37 cellular contexts compared by ENCODE assay signal in genomic region chr2:190827720-190828119, GRCh38.
"Had no signal": no experiment of that assay in that cellular context is flagged by ENCODE, and none has a peak within 500 bp of the region (broad histone marks: within the 10 kb centered on the region; RNA-seq: fewer than 3 reads in every experiment).

No MANE protein-coding gene starts in this region.

- H3K27ac ChIP-seq: ascending aorta, cardiac muscle cell, VCaP had no signal

- H3K9me3 Mint-ChIP-seq: activated B cell treated with CpG ODN at 0.5 μM for 24 hours; activated CD4-positive, alpha-beta memory T cell treated with anti-CD3 and anti-CD28 coated beads for 36 hours; activated CD4-positive, alpha-beta T cell treated with anti-CD3 and anti-CD28 coated beads, Interleukin-2, amount 10 ng/mL, durations not matched to agents 24 days and 14 days; activated CD8-positive, alpha-beta T cell treated with anti-CD3 and anti-CD28 coated beads for 36 hours; activated naive CD4-positive, alpha-beta T cell treated with anti-CD3 and anti-CD28 coated beads, Interleukin-2, amount 10 ng/mL, durations not matched to agents 7 days and 5 days; activated naive CD4-positive, alpha-beta T cell treated with anti-CD3 and anti-CD28 coated beads, Interleukin-2, amount 50 U/mL, for 24 hours; activated naive CD8-positive, alpha-beta T cell treated with anti-CD3 and anti-CD28 coated beads, Interleukin-2, amount 50 U/mL, for 24 hours; activated T-cell treated with anti-CD3 and anti-CD28 coated beads, Interleukin-2, amount 50 U/mL, for 4 hours; activated T-helper 17 cell treated with anti-CD3 and anti-CD28 coated beads, Interleukin-2, amount 50 U/mL, for 72 hours; brain; central memory CD8-positive, alpha-beta T cell; T-helper 2 cell treated with Interferon-gamma antibody and Interleukin-4, amounts not matched to agents 5 μg/mL and 100 μg/mL, for 36 hours had no signal

- H3K27ac Mint-ChIP-seq: activated B cell treated with CpG ODN at 0.5 μM for 24 hours; activated CD4-positive, alpha-beta memory T cell treated with anti-CD3 and anti-CD28 coated beads for 36 hours; activated CD4-positive, alpha-beta T cell treated with anti-CD3 and anti-CD28 coated beads, Interleukin-2, amount 10 ng/mL, durations not matched to agents 24 days and 14 days; activated CD8-positive, alpha-beta T cell treated with anti-CD3 and anti-CD28 coated beads for 36 hours; activated naive CD4-positive, alpha-beta T cell treated with anti-CD3 and anti-CD28 coated beads, Interleukin-2, amount 10 ng/mL, durations not matched to agents 7 days and 5 days; activated naive CD4-positive, alpha-beta T cell treated with anti-CD3 and anti-CD28 coated beads, Interleukin-2, amount 50 U/mL, for 24 hours; activated naive CD8-positive, alpha-beta T cell; activated naive CD8-positive, alpha-beta T cell treated with anti-CD3 and anti-CD28 coated beads, Interleukin-2, amount 10 ng/mL, durations not matched to agents 7 days and 5 days; activated naive CD8-positive, alpha-beta T cell treated with anti-CD3 and anti-CD28 coated beads, Interleukin-2, amount 50 U/mL, for 24 hours; activated T-cell treated with anti-CD3 and anti-CD28 coated beads, Interleukin-2, amount 50 U/mL, for 72 hours; activated T-helper 1 cell treated with anti-CD3 and anti-CD28 coated beads, Interleukin-12 subunit alpha, Interleukin-12 subunit beta, Interleukin-2, Interleukin-4 antibody, amounts not matched to agents 30 ng/mL and 10 ng/mL and 1 ng/mL, durations not matched to agents 14 hours and 24 hours and 36 hours; activated T-helper 17 cell treated with anti-CD3 and anti-CD28 coated beads, Interleukin-2, amount 50 U/mL, for 72 hours; brain; T-cell; T-helper 1 cell treated with Interleukin-12 subunit alpha and Interleukin-12 subunit beta and Interleukin-4 antibody, amounts not matched to agents 30 μg/mL and 1 μg/mL, for 36 hours; T-helper 2 cell treated with Interferon-gamma antibody and Interleukin-4, amounts not matched to agents 5 μg/mL and 100 μg/mL, for 36 hours had no signal

- H3K4me1 Mint-ChIP-seq: activated B cell treated with CpG ODN at 0.5 μM for 24 hours; activated CD4-positive, alpha-beta T cell treated with anti-CD3 and anti-CD28 coated beads, Interleukin-2, amount 10 ng/mL, durations not matched to agents 24 days and 14 days; activated naive CD4-positive, alpha-beta T cell treated with anti-CD3 and anti-CD28 coated beads, Interleukin-2, amount 10 ng/mL, durations not matched to agents 7 days and 5 days; activated naive CD4-positive, alpha-beta T cell treated with anti-CD3 and anti-CD28 coated beads, Interleukin-2, amount 50 U/mL, for 24 hours; activated naive CD8-positive, alpha-beta T cell treated with anti-CD3 and anti-CD28 coated beads, Interleukin-2, amount 10 ng/mL, durations not matched to agents 7 days and 5 days; activated T-helper 17 cell treated with anti-CD3 and anti-CD28 coated beads, Interleukin-2, amount 50 U/mL, for 72 hours; brain; central memory CD8-positive, alpha-beta T cell; T-cell had no signal

- H3K27me3 ChIP-seq: ascending aorta, cardiac muscle cell had no signal

- H3K4me3 Mint-ChIP-seq: activated B cell treated with CpG ODN at 0.5 μM for 24 hours; activated CD4-positive, alpha-beta memory T cell treated with anti-CD3 and anti-CD28 coated beads for 36 hours; activated CD4-positive, alpha-beta T cell treated with anti-CD3 and anti-CD28 coated beads, Interleukin-2, amount 10 ng/mL, durations not matched to agents 24 days and 14 days; activated CD8-positive, alpha-beta T cell treated with anti-CD3 and anti-CD28 coated beads for 36 hours; activated naive CD4-positive, alpha-beta T cell treated with anti-CD3 and anti-CD28 coated beads, Interleukin-2, amount 10 ng/mL, durations not matched to agents 7 days and 5 days; activated naive CD4-positive, alpha-beta T cell treated with anti-CD3 and anti-CD28 coated beads, Interleukin-2, amount 50 U/mL, for 24 hours; activated naive CD8-positive, alpha-beta T cell; activated naive CD8-positive, alpha-beta T cell treated with anti-CD3 and anti-CD28 coated beads, Interleukin-2, amount 10 ng/mL, durations not matched to agents 7 days and 5 days; activated naive CD8-positive, alpha-beta T cell treated with anti-CD3 and anti-CD28 coated beads, Interleukin-2, amount 50 U/mL, for 24 hours; activated T-cell treated with anti-CD3 and anti-CD28 coated beads, Interleukin-2, amount 50 U/mL, for 4 hours; activated T-cell treated with anti-CD3 and anti-CD28 coated beads, Interleukin-2, amount 50 U/mL, for 72 hours; activated T-helper 1 cell treated with anti-CD3 and anti-CD28 coated beads, Interleukin-12 subunit alpha, Interleukin-12 subunit beta, Interleukin-2, Interleukin-4 antibody, amounts not matched to agents 30 ng/mL and 10 ng/mL and 1 ng/mL, durations not matched to agents 14 hours and 24 hours and 36 hours; activated T-helper 17 cell treated with anti-CD3 and anti-CD28 coated beads, Interleukin-2, amount 50 U/mL, for 72 hours; brain; central memory CD8-positive, alpha-beta T cell; T-cell; T-helper 1 cell treated with Interleukin-12 subunit alpha and Interleukin-12 subunit beta and Interleukin-4 antibody, amounts not matched to agents 30 μg/mL and 1 μg/mL, for 36 hours; T-helper 2 cell treated with Interferon-gamma antibody and Interleukin-4, amounts not matched to agents 5 μg/mL and 100 μg/mL, for 36 hours had no signal

- H3K27me3 Mint-ChIP-seq: activated B cell treated with CpG ODN at 0.5 μM for 24 hours; activated CD4-positive, alpha-beta memory T cell treated with anti-CD3 and anti-CD28 coated beads for 36 hours; activated CD8-positive, alpha-beta T cell treated with anti-CD3 and anti-CD28 coated beads for 36 hours; activated naive CD8-positive, alpha-beta T cell; activated naive CD8-positive, alpha-beta T cell treated with anti-CD3 and anti-CD28 coated beads, Interleukin-2, amount 10 ng/mL, durations not matched to agents 7 days and 5 days; activated naive CD8-positive, alpha-beta T cell treated with anti-CD3 and anti-CD28 coated beads, Interleukin-2, amount 50 U/mL, for 24 hours; activated T-helper 17 cell treated with anti-CD3 and anti-CD28 coated beads, Interleukin-2, amount 50 U/mL, for 72 hours; central memory CD8-positive, alpha-beta T cell; T-cell had no signal

- H3K4me1 ChIP-seq: ascending aorta had no signal

- H3K36me3 ChIP-seq: ascending aorta, cardiac muscle cell had no signal

- H3K4me3 ChIP-seq: ascending aorta, cardiac muscle cell had no signal

- DNase-seq: activated B cell treated with CpG ODN at 0.5 μM for 24 hours; activated CD4-positive, alpha-beta memory T cell treated with anti-CD3 and anti-CD28 coated beads for 36 hours; activated CD4-positive, alpha-beta T cell treated with anti-CD3 and anti-CD28 coated beads for 4 hours; activated CD4-positive, alpha-beta T cell treated with anti-CD3 and anti-CD28 coated beads, Interleukin-2, amount 50 U/mL, for 1 hour; activated CD4-positive, alpha-beta T cell treated with anti-CD3 and anti-CD28 coated beads, Interleukin-2, amount 50 U/mL, for 4 hours; activated CD4-positive, CD25-positive, alpha-beta regulatory T cell treated with anti-CD3 and anti-CD28 coated beads, Interleukin-2, amount 50 U/mL, for 72 hours; activated CD8-positive, alpha-beta memory T cell treated with anti-CD3 and anti-CD28 coated beads, Interleukin-2, amount 50 U/mL, for 4 hours; activated CD8-positive, alpha-beta T cell treated with anti-CD3 and anti-CD28 coated beads for 36 hours; activated effector memory CD4-positive, alpha-beta T cell treated with anti-CD3 and anti-CD28 coated beads, Interleukin-2, amount 50 U/mL, for 16 hours; activated gamma-delta T cell treated with Interleukin-2 at 50 U/mL for 16 hours; activated naive CD4-positive, alpha-beta T cell; activated naive CD4-positive, alpha-beta T cell treated with anti-CD3 and anti-CD28 coated beads, Interleukin-2, amount 10 ng/mL, durations not matched to agents 7 days and 5 days; activated naive CD8-positive, alpha-beta T cell treated with anti-CD3 and anti-CD28 coated beads, Interleukin-2, amount 10 ng/mL, durations not matched to agents 7 days and 5 days; activated naive CD8-positive, alpha-beta T cell treated with anti-CD3 and anti-CD28 coated beads, Interleukin-2, amount 50 U/mL, for 24 hours; activated T-cell treated with anti-CD3 and anti-CD28 coated beads for 4 hours; activated T-cell treated with anti-CD3 and anti-CD28 coated beads, Interleukin-2, amount 50 U/mL, for 1 hour; activated T-cell treated with anti-CD3 and anti-CD28 coated beads, Interleukin-2, amount 50 U/mL, for 4 hours; activated T-cell treated with anti-CD3 and anti-CD28 coated beads, Interleukin-2, amount 50 U/mL, for 72 hours; amygdala; anterior cingulate cortex; caudate nucleus; cerebellar nuclear complex; T-cell; T-helper 2 cell; T-helper 9 cell had no signal

- ATAC-seq: activated CD8-positive, alpha-beta T cell treated with anti-CD3 and anti-CD28 coated beads for 36 hours; activated naive CD8-positive, alpha-beta T cell treated with anti-CD3 and anti-CD28 coated beads, Interleukin-2, amount 50 U/mL, for 24 hours; activated T-cell treated with anti-CD3 and anti-CD28 coated beads, Interleukin-2, amount 50 U/mL, for 4 hours; activated T-cell treated with anti-CD3 and anti-CD28 coated beads, Interleukin-2, amount 50 U/mL, for 72 hours; activated T-helper 17 cell treated with anti-CD3 and anti-CD28 coated beads, Interleukin-2, amount 50 U/mL, for 72 hours; T-cell had no signal

- H3K36me3 Mint-ChIP-seq: activated CD4-positive, alpha-beta memory T cell treated with anti-CD3 and anti-CD28 coated beads for 36 hours; activated naive CD4-positive, alpha-beta T cell treated with anti-CD3 and anti-CD28 coated beads, Interleukin-2, amount 10 ng/mL, durations not matched to agents 7 days and 5 days; brain had no signal
